8 cellular contexts compared by ENCODE assay signal in genomic region chr15:76196286-76196948, GRCh38.
DNase-seq lines count a peak whose midpoint lies in the region; ATAC-seq and TF ChIP-seq lines count a peak whose summit lies in the region.

No MANE protein-coding gene starts in this region.

- no peak overlapping the region for H3K4me3 ChIP-seq in thyroid gland (replicated peaks in 1 of 3)

- no peak overlapping the region for H3K27ac ChIP-seq in thyroid gland

- 39 to 60% methylated on average over 6 to 8 of the region's 8 CpGs for WGBS in thyroid gland, 2 donors

- H3K36me3 ChIP-seq in thyroid gland, result no peaks in the 10 kb centered on the region

- intact Hi-C loops in thyroid gland (cut with DNase I), result loop anchor here (10.0 kb wide), 1 partner anchor 648 kb away; no protein-coding TSS in a partner anchor

- peak overlapping the region in 1 of 5 experiments; percentile 37 for H3K4me3 Mint-ChIP-seq in brain

- TF ChIP-seq CTCF in brain (conservative IDR thresholded peaks at IDR 0.05) (no peak), thyroid gland (IDR thresholded peaks at IDR 0.05) (no peak)

- H3K9me3 Mint-ChIP-seq in brain, result peaks cover 0 to 3% (median 0%) of the 10 kb centered on the region in 5 experiments

- peak overlapping the region; percentile 55 to 88 (median 72) for H3K27ac Mint-ChIP-seq in brain

- peak; percentile 80 for DNase-seq in DMS53 (lab: John Stamatoyannopoulos, UW)
- peak; percentile 61 for DNase-seq in NCI-H1694 treated with DMSO at 0.1 percent for 48 hours (lab: John Stamatoyannopoulos, UW)
- DNase-seq in iris pigment epithelial cell (ENCODE audit: low read depth), result peak; percentile 93
- DNase-seq in thyroid gland, result peak; percentile 52 to 68
- no peak for DNase-seq in activated CD8-positive, alpha-beta memory T cell treated with anti-CD3 and anti-CD28 coated beads, Interleukin-2, amount 50 U/mL, for 48 hours

- H3K4me1 Mint-ChIP-seq in brain, result peaks cover 16% of the 10 kb centered on the region

- no peaks in the 10 kb centered on the region for H3K27me3 Mint-ChIP-seq in brain

- no peaks in the 10 kb centered on the region for H3K27me3 ChIP-seq in thyroid gland

- peaks cover 0 to 15% of the 10 kb centered on the region in 2 donors for H3K4me1 ChIP-seq in thyroid gland

- no peaks in the 10 kb centered on the region for H3K36me3 Mint-ChIP-seq in brain

- no peaks in the 10 kb centered on the region for H3K9me3 ChIP-seq in thyroid gland

- TF ChIP-seq POLR2A in thyroid gland (IDR thresholded peaks at IDR 0.05), result no peak

- ATAC-seq in HG03095 (IDR thresholded peaks at IDR 0.05; ENCODE audit: unreplicated experiment) (no peak), GM21381 (IDR thresholded peaks at IDR 0.05; ENCODE audit: unreplicated experiment) (no peak)
